Comparison of ENCODE assay signal across 8 cellular contexts in the genomic region with DNA sequence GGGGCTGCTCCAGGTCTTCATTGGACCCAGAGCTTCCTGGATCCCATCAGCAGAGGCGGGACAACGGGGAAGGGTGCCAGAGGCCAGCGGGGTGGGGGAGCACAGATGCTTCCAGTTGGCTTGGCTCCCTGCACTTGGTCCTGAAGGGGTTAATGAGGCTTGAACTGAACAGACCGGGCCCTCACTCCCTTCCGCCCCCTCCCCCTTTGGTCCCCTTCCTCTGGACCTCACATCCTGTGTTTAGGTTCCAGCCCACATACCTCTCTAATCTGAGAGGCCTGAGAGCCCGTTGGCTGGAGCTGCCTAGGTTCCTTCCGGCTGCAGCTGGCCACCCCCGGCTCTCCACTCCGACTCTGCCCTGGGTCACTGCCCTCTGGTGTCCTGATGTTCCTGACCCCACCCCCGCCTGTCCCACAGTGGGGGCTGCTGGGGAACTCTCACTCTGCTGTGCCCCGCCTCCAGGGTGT. TPM values are rescaled to one million over a fixed set of nuclear protein-coding genes. Genes with fewer than 3 reads are reported as not detected.
DNase-seq lines count a peak whose midpoint lies in the region; ATAC-seq and TF ChIP-seq lines count a peak whose summit lies in the region.

No MANE protein-coding gene starts in this region.

- H3K27ac ChIP-seq in endodermal cell (ENCODE audit: low read depth, low read length) (no peak overlapping the region), vagina (peak overlapping the region; percentile 100)

- no peak overlapping the region for H3K9ac ChIP-seq in endodermal cell (ENCODE audit: extremely low read depth, low read length, poor library complexity, severe bottlenecking)

- H3K36me3 Mint-ChIP-seq in activated naive CD8-positive, alpha-beta T cell treated with anti-CD3 and anti-CD28 coated beads, Interleukin-2, amount 10 ng/mL, durations not matched to agents 7 days and 5 days: peaks cover 14% of the 10 kb centered on the region
- peaks cover 20% of the 10 kb centered on the region for H3K36me3 Mint-ChIP-seq in activated naive CD8-positive, alpha-beta T cell treated with anti-CD3 and anti-CD28 coated beads for 36 hours
- peaks cover 39% of the 10 kb centered on the region for H3K36me3 Mint-ChIP-seq in endodermal cell (ENCODE audit: low read depth)
- H3K36me3 Mint-ChIP-seq in mesothelial cell of epicardium: peaks cover 5% of the 10 kb centered on the region

- H3K9me3 ChIP-seq in endodermal cell (ENCODE audit: control insufficient read depth, low read length): no peaks in the 10 kb centered on the region
- no peaks in the 10 kb centered on the region for H3K9me3 ChIP-seq in vagina

- peaks cover 28% of the 10 kb centered on the region for H3K4me1 Mint-ChIP-seq in activated naive CD8-positive, alpha-beta T cell treated with anti-CD3 and anti-CD28 coated beads, Interleukin-2, amount 10 ng/mL, durations not matched to agents 7 days and 5 days
- peaks cover 38% of the 10 kb centered on the region for H3K4me1 Mint-ChIP-seq in activated naive CD8-positive, alpha-beta T cell treated with anti-CD3 and anti-CD28 coated beads for 36 hours
- H3K4me1 Mint-ChIP-seq in endodermal cell (peaks cover 38% of the 10 kb centered on the region), mesothelial cell of epicardium (peaks cover 72% of the 10 kb centered on the region)

- H3K27me3 ChIP-seq in endodermal cell (ENCODE audit: control insufficient read depth, insufficient read depth, low read length, poor library complexity, severe bottlenecking) (no peaks in the 10 kb centered on the region), vagina (no peaks in the 10 kb centered on the region)

- WGBS in endodermal cell (ENCODE audit: insufficient coverage in 1 of 2, insufficient read length in 1 of 2), 2 experiments: 77 to 88% methylated on average over 1 to 11 of the region's 11 CpGs

- H3K9me3 Mint-ChIP-seq in activated naive CD8-positive, alpha-beta T cell treated with anti-CD3 and anti-CD28 coated beads, Interleukin-2, amount 10 ng/mL, durations not matched to agents 7 days and 5 days: no peaks in the 10 kb centered on the region
- no peaks in the 10 kb centered on the region for H3K9me3 Mint-ChIP-seq in activated naive CD8-positive, alpha-beta T cell treated with anti-CD3 and anti-CD28 coated beads for 36 hours
- no peaks in the 10 kb centered on the region for H3K9me3 Mint-ChIP-seq in endodermal cell
- H3K9me3 Mint-ChIP-seq in mesothelial cell of epicardium: no peaks in the 10 kb centered on the region

- H3K27me3 Mint-ChIP-seq in activated naive CD8-positive, alpha-beta T cell treated with anti-CD3 and anti-CD28 coated beads, Interleukin-2, amount 10 ng/mL, durations not matched to agents 7 days and 5 days: no peaks in the 10 kb centered on the region
- no peaks in the 10 kb centered on the region for H3K27me3 Mint-ChIP-seq in activated naive CD8-positive, alpha-beta T cell treated with anti-CD3 and anti-CD28 coated beads for 36 hours
- H3K27me3 Mint-ChIP-seq in endodermal cell (ENCODE audit: insufficient read depth) (no peaks in the 10 kb centered on the region), mesothelial cell of epicardium (ENCODE audit: low read depth) (no peaks in the 10 kb centered on the region)

- H3K4me3 ChIP-seq in endodermal cell (ENCODE audit: low read length) (no peak overlapping the region), vagina (no peak overlapping the region)

- no peak for DNase-seq in activated naive CD8-positive, alpha-beta T cell treated with anti-CD3 and anti-CD28 coated beads, Interleukin-2, amount 10 ng/mL, durations not matched to agents 7 days and 5 days
- DNase-seq in activated naive CD8-positive, alpha-beta T cell treated with anti-CD3 and anti-CD28 coated beads for 36 hours: no peak
- peak; percentile 81 for DNase-seq in endodermal cell
- DNase-seq in mesothelial cell of epicardium (ENCODE audit: low spot score in 2 of 2, unreplicated experiment in 2 of 2): no peak
- no peak for DNase-seq in vagina (ENCODE audit: extremely low spot score in 2 of 2)
- no peak for DNase-seq in NCI-H2227 treated with DMSO at 0.1 percent for 48 hours (lab: John Stamatoyannopoulos, UW)

- H3K36me3 ChIP-seq in endodermal cell (ENCODE audit: control insufficient read depth, insufficient read depth, low read length) (peaks cover 40% of the 10 kb centered on the region), vagina (peaks cover 0 to 7% of the 10 kb centered on the region in 2 donors)

- intact Hi-C loops in vagina (cut with DNase I): loop anchor here (5.0 to 10.0 kb wide), 2 partner anchors 174 to 421 kb away; no protein-coding TSS in a partner anchor

- no peak for ATAC-seq in activated naive CD8-positive, alpha-beta T cell treated with anti-CD3 and anti-CD28 coated beads, Interleukin-2, amount 10 ng/mL, durations not matched to agents 7 days and 5 days (ENCODE audit: low read depth)
- ATAC-seq in HG02981 (IDR thresholded peaks at IDR 0.05; ENCODE audit: unreplicated experiment): no peak
- no peak for ATAC-seq in HG02885 (IDR thresholded peaks at IDR 0.05; ENCODE audit: poor library complexity, unreplicated experiment)

- TF ChIP-seq POLR2A in vagina (IDR thresholded peaks at IDR 0.05): no peak

- peaks cover 11% of the 10 kb centered on the region for H3K4me1 ChIP-seq in endodermal cell (ENCODE audit: control insufficient read depth, insufficient read depth, low read length)
- H3K4me1 ChIP-seq in vagina: peaks cover 94% of the 10 kb centered on the region

- no peak for TF ChIP-seq CTCF in endodermal cell (conservative IDR thresholded peaks at IDR 0.05)
- TF ChIP-seq CTCF in mesothelial cell of epicardium (IDR thresholded peaks at IDR 0.05; ENCODE audit: unreplicated experiment): no peak
- TF ChIP-seq CTCF in vagina (IDR thresholded peaks at IDR 0.05): no peak

- POLR2A ChIA-PET in activated naive CD8-positive, alpha-beta T cell treated with anti-CD3 and anti-CD28 coated beads, Interleukin-2, amount 10 ng/mL, durations not matched to agents 7 days and 5 days (lab: Charles Lee): interaction anchor here (0.6 to 6.4 kb wide), 5 partner anchors 9 to 477 kb away, joined by 3 to 44 read pairs (median 6); a partner anchor contains a TSS

- H3K27ac Mint-ChIP-seq in activated naive CD8-positive, alpha-beta T cell treated with anti-CD3 and anti-CD28 coated beads, Interleukin-2, amount 10 ng/mL, durations not matched to agents 7 days and 5 days: peak overlapping the region; percentile 63
- no peak overlapping the region for H3K27ac Mint-ChIP-seq in activated naive CD8-positive, alpha-beta T cell treated with anti-CD3 and anti-CD28 coated beads for 36 hours
- peak overlapping the region; percentile 66 for H3K27ac Mint-ChIP-seq in endodermal cell
- H3K27ac Mint-ChIP-seq in mesothelial cell of epicardium: peak overlapping the region; percentile 100

- H3K4me3 Mint-ChIP-seq in activated naive CD8-positive, alpha-beta T cell treated with anti-CD3 and anti-CD28 coated beads, Interleukin-2, amount 10 ng/mL, durations not matched to agents 7 days and 5 days: no peak overlapping the region
- no peak overlapping the region for H3K4me3 Mint-ChIP-seq in activated naive CD8-positive, alpha-beta T cell treated with anti-CD3 and anti-CD28 coated beads for 36 hours
- no peak overlapping the region for H3K4me3 Mint-ChIP-seq in endodermal cell
- peak overlapping the region; percentile 54 for H3K4me3 Mint-ChIP-seq in mesothelial cell of epicardium

RNA-seq across cellular contexts. Expression of a gene that starts 32.3 kb away (rescaled TPM):
- 10 to 100 TPM; 88.3 to 91.0 TPM for total RNA-seq in activated naive CD8-positive, alpha-beta T cell treated with anti-CD3 and anti-CD28 coated beads, Interleukin-2, amount 10 ng/mL, durations not matched to agents 7 days and 5 days
- 100 to 1,000 TPM; 101 to 104 TPM for total RNA-seq in activated naive CD8-positive, alpha-beta T cell treated with anti-CD3 and anti-CD28 coated beads for 36 hours
- 100 to 1,000 TPM; 134 to 139 TPM for total RNA-seq in endodermal cell
- polyA plus RNA-seq in endodermal cell (2013, experiment 1 of 2): 105 TPM
- polyA plus RNA-seq in endodermal cell (2013, experiment 2 of 2): 96.3 TPM
- 157 to 164 TPM (median 160 TPM) in 3 replicates for total RNA-seq in mesothelial cell of epicardium
- 46.2 TPM for total RNA-seq in vagina

RNA-seq across cellular contexts. Expression of a gene that starts 32.9 kb away (rescaled TPM):
- total RNA-seq in activated naive CD8-positive, alpha-beta T cell treated with anti-CD3 and anti-CD28 coated beads, Interleukin-2, amount 10 ng/mL, durations not matched to agents 7 days and 5 days: 10 to 100 TPM; 19.5 to 22.7 TPM
- total RNA-seq in activated naive CD8-positive, alpha-beta T cell treated with anti-CD3 and anti-CD28 coated beads for 36 hours: 1 to 10 TPM; 7.3 to 7.9 TPM
- total RNA-seq in endodermal cell: 10 to 100 TPM; 17.2 to 17.5 TPM
- 25.3 TPM for polyA plus RNA-seq in endodermal cell (2013, experiment 1 of 2)
- 24.3 TPM for polyA plus RNA-seq in endodermal cell (2013, experiment 2 of 2)
- 26.4 to 27.6 TPM (median 26.4 TPM) in 3 replicates for total RNA-seq in mesothelial cell of epicardium
- 59.9 TPM for total RNA-seq in vagina

RNA-seq across cellular contexts. Expression of a gene that starts 34.6 kb away (rescaled TPM):
- 1 to 10 TPM; 8.6 to 8.8 TPM for total RNA-seq in activated naive CD8-positive, alpha-beta T cell treated with anti-CD3 and anti-CD28 coated beads, Interleukin-2, amount 10 ng/mL, durations not matched to agents 7 days and 5 days
- 1 to 10 TPM; 1.1 to 1.2 TPM for total RNA-seq in activated naive CD8-positive, alpha-beta T cell treated with anti-CD3 and anti-CD28 coated beads for 36 hours
- 1 to 10 TPM; 6.8 to 8.1 TPM for total RNA-seq in endodermal cell
- polyA plus RNA-seq in endodermal cell (2013, experiment 1 of 2): 48.3 TPM
- 51.1 TPM for polyA plus RNA-seq in endodermal cell (2013, experiment 2 of 2)
- total RNA-seq in mesothelial cell of epicardium: 31.3 to 34.7 TPM (median 31.9 TPM) in 3 replicates
- total RNA-seq in vagina: 34.4 TPM
